3 cellular contexts compared by ENCODE assay signal in genomic region chr19:36668646-36669045, GRCh38.
TF ChIP-seq lines count a peak whose summit lies in the region.

No MANE protein-coding gene starts in this region.

TF ChIP-seq in SK-N-SH, 30 proteins besides CTCF, POLR2A, EP300 and RAD21 (continued from another document):
- no peak for TF ChIP-seq ZBTB33 (IDR thresholded peaks at IDR 0.05; ENCODE audit: borderline replicate concordance, low read depth)
- no peak for TF ChIP-seq IRF3 (IDR thresholded peaks at IDR 0.05; ENCODE audit: low read depth, low read length)
- TF ChIP-seq MXI1 (IDR thresholded peaks at IDR 0.05; ENCODE audit: low read depth, low read length) = no peak
- TF ChIP-seq JUND (IDR thresholded peaks at IDR 0.05) = no peak
- TF ChIP-seq REST (IDR thresholded peaks at IDR 0.05; ENCODE audit: low read depth, low read length) = no peak

TF ChIP-seq in SK-N-SH treated with all-trans-retinoic acid at 6 μM for 48 hours, 23 proteins besides CTCF, POLR2A, EP300 and RAD21 (continued from another document):
- TF ChIP-seq CREB5 (CRISPR knock-in tag; IDR thresholded peaks at IDR 0.05; ENCODE audit: low read depth) = no peak
TF ChIP-seq in SK-N-SH treated with all-trans-retinoic acid at 6 μM for 48 hours: peak in this region for 0.

TF ChIP-seq in neural cell, 6 proteins besides CTCF, POLR2A, EP300 and RAD21 (continued from another document):
- no peak for TF ChIP-seq REST (IDR thresholded peaks at IDR 0.05; ENCODE audit: borderline replicate concordance)
